ENCODE assay signal across 1 cellular context in genomic region chr4:70902577-70903281, GRCh38.
TF ChIP-seq lines count a peak whose summit lies in the region.

No MANE protein-coding gene starts in this region.

TF ChIP-seq in HEK293, 187 proteins besides CTCF, POLR2A, EP300 and RAD21 (continued from another document):
- TF ChIP-seq ZBTB11 (tag by site-specific recombination; conservative IDR thresholded peaks at IDR 0.05; ENCODE audit: low read depth) (peak; percentile 31), SP7 (tag by site-specific recombination; IDR thresholded peaks at IDR 0.05) (no peak)
